1 cellular context compared by ENCODE assay signal in the genomic region with DNA sequence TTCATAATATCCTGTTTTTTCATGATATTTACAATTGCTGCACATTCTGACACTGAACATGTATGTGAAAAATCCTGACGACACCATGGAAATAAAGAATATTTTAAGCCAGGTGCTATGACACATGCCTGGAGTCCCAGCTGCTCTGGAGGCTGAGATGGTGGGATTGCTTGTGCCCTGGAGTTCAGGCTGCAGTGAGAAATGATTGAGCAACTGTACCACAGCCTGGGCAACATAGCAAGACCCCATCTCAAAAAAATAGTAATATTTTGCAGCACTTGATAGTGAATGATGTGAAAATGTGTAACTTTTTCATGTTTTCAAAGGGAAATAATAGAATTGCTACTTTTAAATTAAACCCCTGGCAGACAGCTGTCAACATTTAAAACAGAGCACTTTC.
TF ChIP-seq lines count a peak whose summit lies in the region.

No MANE protein-coding gene starts in this region.

TF ChIP-seq in HepG2, 621 proteins besides CTCF, POLR2A, EP300 and RAD21 (continued from another document):
- no peak for TF ChIP-seq TEF (CRISPR knock-in tag; IDR thresholded peaks at IDR 0.05)
- TF ChIP-seq NKX3-1 (CRISPR knock-in tag; IDR thresholded peaks at IDR 0.05): no peak
- TF ChIP-seq CERS6 (CRISPR knock-in tag; IDR thresholded peaks at IDR 0.05): no peak
- peak; percentile 94 for TF ChIP-seq ZNF121 (CRISPR knock-in tag; IDR thresholded peaks at IDR 0.05)
